In genomic region chr5:139147743-139148079, GRCh38 we compare ENCODE assay signal across 10 cellular contexts. TPM values are rescaled to one million over a fixed set of nuclear protein-coding genes. Genes with fewer than 3 reads are reported as not detected.
DNase-seq lines count a peak whose midpoint lies in the region; ATAC-seq and TF ChIP-seq lines count a peak whose summit lies in the region.
"Had no signal": no experiment of that assay in that cellular context is flagged by ENCODE, and none has a peak within 500 bp of the region (broad histone marks: within the 10 kb centered on the region; RNA-seq: fewer than 3 reads in every experiment).

No MANE protein-coding gene starts in this region.

- no peak overlapping the region for H3K27ac ChIP-seq in CD8-positive, alpha-beta T cell (ENCODE audit: low read depth, low read length)
- H3K27ac ChIP-seq: epithelial cell of prostate had no signal

- peaks cover 66% of the 10 kb centered on the region for H3K4me1 Mint-ChIP-seq in chondrocyte (ENCODE audit: low read depth)
- peaks cover 17% of the 10 kb centered on the region for H3K4me1 Mint-ChIP-seq in activated CD4-positive, alpha-beta memory T cell treated with anti-CD3 and anti-CD28 coated beads, Interleukin-2, amount 10 ng/mL, durations not matched to agents 7 days and 5 days
- H3K4me1 Mint-ChIP-seq in CD8-positive, alpha-beta T cell (ENCODE audit: low read depth), result peaks cover 3% of the 10 kb centered on the region

- no peaks in the 10 kb centered on the region for H3K9me3 Mint-ChIP-seq in chondrocyte (ENCODE audit: low read depth)
- no peaks in the 10 kb centered on the region for H3K9me3 Mint-ChIP-seq in activated CD4-positive, alpha-beta memory T cell treated with anti-CD3 and anti-CD28 coated beads, Interleukin-2, amount 10 ng/mL, durations not matched to agents 7 days and 5 days
- H3K9me3 Mint-ChIP-seq in CD8-positive, alpha-beta T cell, result no peaks in the 10 kb centered on the region

- ATAC-seq in HG02970 (IDR thresholded peaks at IDR 0.05; ENCODE audit: low FRiP score, unreplicated experiment) (no peak), GM21786 (IDR thresholded peaks at IDR 0.05; ENCODE audit: unreplicated experiment) (no peak)
- ATAC-seq in CD8-positive, alpha-beta T cell, result no peak

- H3K4me3 Mint-ChIP-seq in chondrocyte (ENCODE audit: unreplicated experiment), result no peak overlapping the region
- no peak overlapping the region for H3K4me3 Mint-ChIP-seq in activated CD4-positive, alpha-beta memory T cell treated with anti-CD3 and anti-CD28 coated beads, Interleukin-2, amount 10 ng/mL, durations not matched to agents 7 days and 5 days
- no peak overlapping the region for H3K4me3 Mint-ChIP-seq in CD8-positive, alpha-beta T cell

- H3K36me3 Mint-ChIP-seq in chondrocyte (ENCODE audit: low read depth), result no peaks in the 10 kb centered on the region
- no peaks in the 10 kb centered on the region for H3K36me3 Mint-ChIP-seq in activated CD4-positive, alpha-beta memory T cell treated with anti-CD3 and anti-CD28 coated beads, Interleukin-2, amount 10 ng/mL, durations not matched to agents 7 days and 5 days (ENCODE audit: low read depth)
- H3K36me3 Mint-ChIP-seq in CD8-positive, alpha-beta T cell, result no peaks in the 10 kb centered on the region

- H3K36me3 ChIP-seq in MG63, result no peaks in the 10 kb centered on the region
- no peaks in the 10 kb centered on the region for H3K36me3 ChIP-seq in CD8-positive, alpha-beta T cell (ENCODE audit: insufficient read depth, low read length)

- DNase-seq in A172 (ENCODE audit: low spot score), result peak; percentile 70
- peak; percentile 87 for DNase-seq in MG63
- no peak for DNase-seq in chondrocyte (ENCODE audit: low spot score)
- DNase-seq in lung microvascular endothelial cell (ENCODE audit: low read depth in 2 of 2), result peak; percentile 9 to 27
- DNase-seq in activated CD4-positive, alpha-beta memory T cell treated with anti-CD3 and anti-CD28 coated beads, Interleukin-2, amount 10 ng/mL, durations not matched to agents 7 days and 5 days, result no peak
- no peak for DNase-seq in CD8-positive, alpha-beta T cell
- DNase-seq: KG1 had no signal

- POLR2A ChIA-PET in activated CD4-positive, alpha-beta memory T cell treated with anti-CD3 and anti-CD28 coated beads, Interleukin-2, amount 10 ng/mL, durations not matched to agents 7 days and 5 days (lab: Charles Lee), result interaction anchor here (1.3 kb wide), 1 partner anchor 194 kb away, joined by 3 read pairs; the partner anchor contains the start of gene PAIP2
- POLR2A ChIA-PET in CD8-positive, alpha-beta T cell (lab: Charles Lee), result no interaction called here

- no peak for TF ChIP-seq CTCF in chondrocyte (IDR thresholded peaks at IDR 0.05)
- TF ChIP-seq CTCF in CD8-positive, alpha-beta T cell (IDR thresholded peaks at IDR 0.05), result no peak

- no peaks in the 10 kb centered on the region for H3K27me3 Mint-ChIP-seq in chondrocyte (ENCODE audit: low read depth)
- no peaks in the 10 kb centered on the region for H3K27me3 Mint-ChIP-seq in activated CD4-positive, alpha-beta memory T cell treated with anti-CD3 and anti-CD28 coated beads, Interleukin-2, amount 10 ng/mL, durations not matched to agents 7 days and 5 days
- no peaks in the 10 kb centered on the region for H3K27me3 Mint-ChIP-seq in CD8-positive, alpha-beta T cell (ENCODE audit: low read depth)

- H3K4me3 ChIP-seq in MG63, result no peak overlapping the region
- no peak overlapping the region for H3K4me3 ChIP-seq in CD8-positive, alpha-beta T cell (ENCODE audit: low read depth, low read length)

- peak overlapping the region; percentile 70 for H3K27ac Mint-ChIP-seq in chondrocyte (ENCODE audit: unreplicated experiment)
- H3K27ac Mint-ChIP-seq in activated CD4-positive, alpha-beta memory T cell treated with anti-CD3 and anti-CD28 coated beads, Interleukin-2, amount 10 ng/mL, durations not matched to agents 7 days and 5 days, result no peak overlapping the region
- H3K27ac Mint-ChIP-seq in CD8-positive, alpha-beta T cell, result no peak overlapping the region

- CTCF ChIA-PET in activated CD4-positive, alpha-beta memory T cell treated with anti-CD3 and anti-CD28 coated beads, Interleukin-2, amount 10 ng/mL, durations not matched to agents 7 days and 5 days (lab: Charles Lee), result interaction anchor here (0.9 kb wide), 1 partner anchor 9 kb away, joined by 4 read pairs; no protein-coding TSS in a partner anchor
- CTCF ChIA-PET in CD8-positive, alpha-beta T cell (lab: Charles Lee), result interaction anchor here (0.7 kb wide), 1 partner anchor 10 kb away, joined by 3 read pairs; no protein-coding TSS in a partner anchor

- intact Hi-C loops in CD8-positive, alpha-beta T cell (cut with DNase I, micrococcal nuclease), result no loop called here

- H3K4me1 ChIP-seq in CD8-positive, alpha-beta T cell (ENCODE audit: insufficient read depth, low read length), result no peaks in the 10 kb centered on the region

- H3K27me3 ChIP-seq in MG63, result no peaks in the 10 kb centered on the region
- H3K27me3 ChIP-seq in CD8-positive, alpha-beta T cell (ENCODE audit: insufficient read depth, low read length), result no peaks in the 10 kb centered on the region

- no peaks in the 10 kb centered on the region for H3K9me3 ChIP-seq in MG63
- H3K9me3 ChIP-seq in CD8-positive, alpha-beta T cell (ENCODE audit: low read length), result no peaks in the 10 kb centered on the region

RNA-seq across cellular contexts. Expression of gene SIL1, which starts 50.5 kb away (rescaled TPM):
- total RNA-seq in A172 (2014; rRNA removed; shearing (Covaris generic)), result 60.4 TPM in 2 replicates
- total RNA-seq in MG63 (2014; rRNA removed; shearing (Covaris generic); ENCODE audit: low replicate concordance), result 48.9 and 78.7 TPM in 2 replicates
- total RNA-seq in chondrocyte (71.1 to 87.4 TPM (median 76.2 TPM) in 3 replicates), lung microvascular endothelial cell (40.8 and 55.4 TPM in 2 replicates)
- total RNA-seq in activated CD4-positive, alpha-beta memory T cell treated with anti-CD3 and anti-CD28 coated beads, Interleukin-2, amount 10 ng/mL, durations not matched to agents 7 days and 5 days, result 10 to 100 TPM; 23.1 to 39.7 TPM
- 10 to 100 TPM; 14.0 to 19.5 TPM for total RNA-seq in CD8-positive, alpha-beta T cell

Comparison
In these comparisons a context has a peak if more than half of its experiments do, and no peak if none do; other contexts are left out.
1. DNase-seq: peak in A172 (single experiment), MG63 (single experiment) and lung microvascular endothelial cell (2 of 2); none in chondrocyte (single experiment), activated CD4-positive, alpha-beta memory T cell treated with anti-CD3 and anti-CD28 coated beads, Interleukin-2, amount 10 ng/mL, durations not matched to agents 7 days and 5 days (single experiment) and CD8-positive, alpha-beta T cell (0 of 7).